In genomic region chr3:31532587-31533168, GRCh38 we compare ENCODE assay signal across 8 cellular contexts. TPM values are rescaled to one million over a fixed set of nuclear protein-coding genes. Genes with fewer than 3 reads are reported as not detected.
DNase-seq lines count a peak whose midpoint lies in the region; ATAC-seq and TF ChIP-seq lines count a peak whose summit lies in the region.

STT3B (plus strand) TSS chr3:31532925; CDS start chr3:31532999, 74 bp downstream.

- peak; percentile 44 for ATAC-seq in GM21367 (IDR thresholded peaks at IDR 0.05; ENCODE audit: unreplicated experiment)
- ATAC-seq in activated naive CD8-positive, alpha-beta T cell treated with anti-CD3 and anti-CD28 coated beads, Interleukin-2, amount 10 ng/mL, durations not matched to agents 7 days and 5 days (ENCODE audit: low read depth), result peak; percentile 60
- ATAC-seq in heart right ventricle, result peak; percentile 72 to 90 (median 78)
- ATAC-seq in psoas muscle, result peak; percentile 66 to 75 (median 72)

- H3K36me3 Mint-ChIP-seq in activated naive CD8-positive, alpha-beta T cell treated with anti-CD3 and anti-CD28 coated beads, Interleukin-2, amount 10 ng/mL, durations not matched to agents 7 days and 5 days, result peaks cover 22% of the 10 kb centered on the region

- H3K4me3 ChIP-seq in SJCRH30 (peak within 1 kb of the TSS; percentile 81), heart right ventricle (peak within 1 kb of the TSS; percentile 78 to 97 (median 88)), psoas muscle (peak within 1 kb of the TSS; percentile 88), urinary bladder (ENCODE audit: low read depth, low read length) (peak within 1 kb of the TSS; percentile 94)

- no peaks in the 10 kb centered on the region for H3K9me3 ChIP-seq in SJCRH30 (replicated peaks)
- H3K9me3 ChIP-seq in heart right ventricle, result no peaks in the 10 kb centered on the region
- H3K9me3 ChIP-seq in psoas muscle, result no peaks in the 10 kb centered on the region

- peaks cover 14% of the 10 kb centered on the region for H3K4me1 Mint-ChIP-seq in activated naive CD8-positive, alpha-beta T cell treated with anti-CD3 and anti-CD28 coated beads, Interleukin-2, amount 10 ng/mL, durations not matched to agents 7 days and 5 days

- H3K27ac ChIP-seq in SJCRH30, result peak within 1 kb of the TSS; percentile 92
- H3K27ac ChIP-seq in heart right ventricle, result peak within 1 kb of the TSS; percentile 92 to 97 (median 96)
- H3K27ac ChIP-seq in psoas muscle, result peak within 1 kb of the TSS; percentile 99
- peak within 1 kb of the TSS; percentile 90 for H3K27ac ChIP-seq in urinary bladder (ENCODE audit: low read depth)

- no peaks in the 10 kb centered on the region for H3K9me3 Mint-ChIP-seq in activated naive CD8-positive, alpha-beta T cell treated with anti-CD3 and anti-CD28 coated beads, Interleukin-2, amount 10 ng/mL, durations not matched to agents 7 days and 5 days

- H3K27ac Mint-ChIP-seq in activated naive CD8-positive, alpha-beta T cell treated with anti-CD3 and anti-CD28 coated beads, Interleukin-2, amount 10 ng/mL, durations not matched to agents 7 days and 5 days, result peak within 1 kb of the TSS; percentile 99

- POLR2A ChIA-PET in activated naive CD8-positive, alpha-beta T cell treated with anti-CD3 and anti-CD28 coated beads, Interleukin-2, amount 10 ng/mL, durations not matched to agents 7 days and 5 days (lab: Charles Lee), result interaction anchor here (0.6 to 3.4 kb wide), 46 partner anchors 9 to 1908 kb away, joined by 3 to 58 read pairs (median 4); partner anchors contain the start of gene UBP1

- DNase-seq in DMS79 (lab: John Stamatoyannopoulos, UW) (peak; percentile 28), HT-29 (ENCODE audit: low spot score) (no peak), SJCRH30 (peak in 1 of 2 experiments; percentile 58), heart right ventricle (peak; percentile 80 to 87), psoas muscle (peak; percentile 82 to 88)
- no peak for DNase-seq in activated naive CD8-positive, alpha-beta T cell treated with anti-CD3 and anti-CD28 coated beads, Interleukin-2, amount 10 ng/mL, durations not matched to agents 7 days and 5 days

- WGBS in heart right ventricle, 2 donors, result 0 to 1% methylated on average over 56 to 67 of the region's 68 CpGs
- 0 to 1% (median 1%) methylated on average over 27 to 68 of the region's 68 CpGs for WGBS in psoas muscle, 3 donors
- under 1% methylated on average over 68 of the region's 68 CpGs for WGBS in urinary bladder

- intact Hi-C loops in heart right ventricle (cut with DNase I) (loop anchor here in 1 of 10 donors (10.0 kb wide), 1 partner anchor 432 kb away; no protein-coding TSS in a partner anchor), psoas muscle (cut with DNase I) (loop anchor here (5.0 to 10.0 kb wide), 3 partner anchors 45 to 768 kb away; no protein-coding TSS in a partner anchor)

- H3K36me3 ChIP-seq in SJCRH30, result no peaks in the 10 kb centered on the region
- no peaks in the 10 kb centered on the region for H3K36me3 ChIP-seq in heart right ventricle
- no peaks in the 10 kb centered on the region for H3K36me3 ChIP-seq in psoas muscle (ENCODE audit: insufficient read depth in 1 of 2, low read depth in 1 of 2)
- H3K36me3 ChIP-seq in urinary bladder (ENCODE audit: insufficient read depth), result no peaks in the 10 kb centered on the region

- no peaks in the 10 kb centered on the region for H3K27me3 ChIP-seq in SJCRH30
- H3K27me3 ChIP-seq in heart right ventricle, result no peaks in the 10 kb centered on the region
- H3K27me3 ChIP-seq in psoas muscle (ENCODE audit: insufficient read depth in 3 of 3, low read length in 2 of 3), result no peaks in the 10 kb centered on the region

- H3K27me3 Mint-ChIP-seq in activated naive CD8-positive, alpha-beta T cell treated with anti-CD3 and anti-CD28 coated beads, Interleukin-2, amount 10 ng/mL, durations not matched to agents 7 days and 5 days, result no peaks in the 10 kb centered on the region

- H3K4me1 ChIP-seq in SJCRH30 (no peaks in the 10 kb centered on the region), heart right ventricle (peaks cover 0 to 49% (median 41%) of the 10 kb centered on the region in 9 donors), psoas muscle (peaks cover 29% of the 10 kb centered on the region), urinary bladder (ENCODE audit: insufficient read depth) (peaks cover 1% of the 10 kb centered on the region)

- H3K4me3 Mint-ChIP-seq in activated naive CD8-positive, alpha-beta T cell treated with anti-CD3 and anti-CD28 coated beads, Interleukin-2, amount 10 ng/mL, durations not matched to agents 7 days and 5 days, result no peak within 1 kb of the TSS

- TF ChIP-seq CTCF in heart right ventricle (IDR thresholded peaks at IDR 0.05) (no peak), psoas muscle (IDR thresholded peaks at IDR 0.05) (no peak)

RNA-seq across cellular contexts. Expression of gene STT3B, which starts in this region (rescaled TPM):
- 75.0 and 86.5 TPM in 2 replicates for total RNA-seq in HT-29 (2014; rRNA removed; shearing (Covaris generic))
- total RNA-seq in SJCRH30 (2014; rRNA removed; shearing (Covaris generic)), result 64.4 and 66.1 TPM in 2 replicates
- 100 to 1,000 TPM; 123 to 131 TPM for total RNA-seq in activated naive CD8-positive, alpha-beta T cell treated with anti-CD3 and anti-CD28 coated beads, Interleukin-2, amount 10 ng/mL, durations not matched to agents 7 days and 5 days
- 100 to 1,000 TPM in 5 of 10 donors, 10 to 100 TPM in 5; 90.8 to 113 (median 97.8) TPM for total RNA-seq in heart right ventricle
- polyA plus RNA-seq in heart right ventricle, result 10 to 100 TPM; 37.7 to 46.2 TPM
- total RNA-seq in psoas muscle, result 10 to 100 TPM; 56.6 to 95.5 (median 60.6) TPM
- polyA plus RNA-seq in psoas muscle, result 10 to 100 TPM; 33.8 to 61.3 (median 36.4) TPM
- total RNA-seq in urinary bladder, result 220 TPM
- 57.2 TPM for polyA plus RNA-seq in urinary bladder

Comparison
In these comparisons a context has a peak if more than half of its experiments do, and no peak if none do; other contexts are left out.
1. DNase-seq: peak in DMS79 (single experiment), heart right ventricle (2 of 2) and psoas muscle (2 of 2); none in HT-29 (single experiment) and activated naive CD8-positive, alpha-beta T cell treated with anti-CD3 and anti-CD28 coated beads, Interleukin-2, amount 10 ng/mL, durations not matched to agents 7 days and 5 days (single experiment).
2. Peak in every context shown above with its lines, with median percentiles within 50 percentile points of each other: ATAC-seq, H3K27ac ChIP-seq and H3K4me3 ChIP-seq.